In the genomic region with DNA sequence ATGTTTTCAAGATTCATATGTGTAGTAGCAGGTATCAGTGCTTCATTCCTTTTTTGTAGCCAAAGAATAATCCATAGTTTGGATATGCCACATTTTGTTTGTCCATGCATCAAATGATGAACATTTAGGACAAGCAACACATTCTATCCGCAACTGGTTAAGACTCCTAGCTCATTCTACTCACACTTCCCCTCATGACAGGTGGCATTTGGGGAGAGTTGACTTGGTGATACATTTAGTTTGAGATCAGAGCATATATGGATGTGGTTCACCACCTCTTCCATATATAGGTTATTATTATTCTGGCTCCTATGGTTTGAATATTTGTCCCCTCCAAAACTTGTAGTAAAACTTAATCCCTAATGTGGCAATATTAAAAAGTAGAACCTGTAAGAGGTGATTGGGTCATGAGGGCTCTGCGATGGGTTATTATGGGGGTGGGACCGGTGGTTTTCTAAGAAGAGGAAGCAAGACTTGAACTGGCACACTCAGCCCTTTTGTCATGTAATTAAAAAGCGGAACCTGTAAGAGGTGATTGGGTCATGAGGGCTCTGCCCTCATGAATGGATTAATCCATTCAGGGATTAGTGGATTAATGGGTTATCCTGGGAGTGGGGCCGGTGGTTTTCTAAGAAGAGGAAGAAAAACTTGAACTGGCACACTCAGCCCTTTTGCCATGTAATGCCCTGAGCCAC, we compare ENCODE assay signal across 1 cellular context.
TF ChIP-seq lines count a peak whose summit lies in the region.

No MANE protein-coding gene starts in this region.

TF ChIP-seq in HepG2, 621 proteins besides CTCF, POLR2A, EP300 and RAD21 (continued from another document):
- no peak for TF ChIP-seq HNRNPUL1 (IDR thresholded peaks at IDR 0.05; ENCODE audit: low read depth, low read length)
- no peak for TF ChIP-seq CHD4 (IDR thresholded peaks at IDR 0.05; ENCODE audit: borderline replicate concordance, low read length)
- no peak for TF ChIP-seq ZBTB49 (CRISPR knock-in tag; IDR thresholded peaks at IDR 0.05; ENCODE audit: borderline replicate concordance)
- no peak for TF ChIP-seq PHF21A (CRISPR knock-in tag; IDR thresholded peaks at IDR 0.05)
- no peak for TF ChIP-seq FOXJ3 (CRISPR knock-in tag; IDR thresholded peaks at IDR 0.05; ENCODE audit: borderline replicate concordance)
